ENCODE assay signal across 21 cellular contexts in genomic region chr18:53944721-53945120, GRCh38.
DNase-seq lines count a peak whose midpoint lies in the region; ATAC-seq and TF ChIP-seq lines count a peak whose summit lies in the region.
"Had no signal": no experiment of that assay in that cellular context is flagged by ENCODE, and none has a peak within 500 bp of the region (broad histone marks: within the 10 kb centered on the region; RNA-seq: fewer than 3 reads in every experiment).

No MANE protein-coding gene starts in this region.

- POLR2A ChIA-PET in Caco-2 (lab: Charles Lee) = no interaction called here

- in situ Hi-C loops in ACHN (cut with HindIII; ENCODE audit: low pct_ligation_motif_present, low pct_unique_long_range_greater_than_20kb, low sequenced_read_pairs) = no loop called here

- H3K4me3 ChIP-seq in Caco-2 (ENCODE audit: low read depth, low read length) = no peak overlapping the region
- H3K4me3 ChIP-seq: adrenal gland, BLaER1, PC-9 had no signal

- ATAC-seq in GM18861 (IDR thresholded peaks at IDR 0.05; ENCODE audit: unreplicated experiment) (no peak), GM21360 (IDR thresholded peaks at IDR 0.05; ENCODE audit: unreplicated experiment) (no peak)
- ATAC-seq: activated T-cell treated with anti-CD3 and anti-CD28 coated beads, Interleukin-2, amount 50 U/mL, for 72 hours; left lobe of liver had no signal

- BruUV-seq in Caco-2 (replicated peaks; lab: Mats Ljungman, UMichigan) = no TSS peak

- no peak overlapping the region for H3K4me3 Mint-ChIP-seq in Caco-2 (ENCODE audit: unreplicated experiment)
- H3K4me3 Mint-ChIP-seq in glutamatergic neuron (ENCODE audit: unreplicated experiment) = no peak overlapping the region
- H3K4me3 Mint-ChIP-seq: activated T-cell treated with anti-CD3 and anti-CD28 coated beads, Interleukin-2, amount 50 U/mL, for 72 hours; IgD-negative memory B cell; T-helper 2 cell treated with Interferon-gamma antibody and Interleukin-4, amounts not matched to agents 5 μg/mL and 100 μg/mL, for 36 hours had no signal

- intact Hi-C loops in Caco-2 (cut with micrococcal nuclease; ENCODE audit: unreplicated experiment) = no loop called here

- no peaks in the 10 kb centered on the region for H3K27me3 Mint-ChIP-seq in Caco-2 (ENCODE audit: insufficient read depth, unreplicated experiment)
- H3K27me3 Mint-ChIP-seq in glutamatergic neuron (ENCODE audit: unreplicated experiment) = peaks cover 2% of the 10 kb centered on the region
- H3K27me3 Mint-ChIP-seq: IgD-negative memory B cell had no signal

- no peak for TF ChIP-seq CTCF in Caco-2 (IDR thresholded peaks at IDR 0.05; ENCODE audit: insufficient read depth in 1 of 2, low read depth in 1 of 2, low read length in 1 of 2, severe bottlenecking in 1 of 2, unreplicated experiment in 1 of 2)
- TF ChIP-seq CTCF in glutamatergic neuron (IDR thresholded peaks at IDR 0.05; ENCODE audit: partially characterized antibody, unreplicated experiment) = no peak

- CTCF ChIA-PET in Caco-2 (lab: Charles Lee) = no interaction called here

- H3K4me1 Mint-ChIP-seq in Caco-2 (ENCODE audit: low read depth, unreplicated experiment) (peaks cover 6% of the 10 kb centered on the region), glutamatergic neuron (ENCODE audit: low read depth, unreplicated experiment) (no peaks in the 10 kb centered on the region)
- H3K4me1 Mint-ChIP-seq: IgD-negative memory B cell had no signal

- no peaks in the 10 kb centered on the region for H3K36me3 ChIP-seq in Caco-2 (ENCODE audit: control insufficient read depth, insufficient read depth, low read length)
- H3K36me3 ChIP-seq: adrenal gland, BLaER1 had no signal

- no peaks in the 10 kb centered on the region for H3K27me3 ChIP-seq in Caco-2 (replicated peaks; ENCODE audit: control insufficient read depth, insufficient read depth, low read length)
- H3K27me3 ChIP-seq: adrenal gland, BLaER1 had no signal

- H3K36me3 Mint-ChIP-seq in Caco-2 (ENCODE audit: insufficient read depth, unreplicated experiment) (no peaks in the 10 kb centered on the region), glutamatergic neuron (ENCODE audit: unreplicated experiment) (peaks cover 6% of the 10 kb centered on the region)

- DNase-seq in ACHN (peak; percentile 2), Caco-2 (peak; percentile 20 to 34), NCI-H2171 (lab: John Stamatoyannopoulos, UW) (peak; percentile 38), glutamatergic neuron (peak; percentile 41)
- DNase-seq in activated CD8-positive, alpha-beta memory T cell treated with anti-CD3 and anti-CD28 coated beads for 24 hours = no peak
- DNase-seq: adrenal gland; caudate nucleus; DMS79; effector CD4-positive, alpha-beta T cell; hypothalamus; NCI-H1436 treated with DMSO at 0.1 percent for 48 hours; NCI-H446 treated with DMSO at 0.1 percent for 48 hours; PC-9; stimulated activated CD4-positive, alpha-beta T cell treated with anti-CD3 and anti-CD28 coated beads, Interleukin-4, amount 100 ng/mL, for 1 hour had no signal

- H3K27ac Mint-ChIP-seq in Caco-2 (ENCODE audit: unreplicated experiment) (no peak overlapping the region), glutamatergic neuron (ENCODE audit: unreplicated experiment) (no peak overlapping the region)
- H3K27ac Mint-ChIP-seq: activated T-cell treated with anti-CD3 and anti-CD28 coated beads, Interleukin-2, amount 50 U/mL, for 72 hours; IgD-negative memory B cell; T-helper 2 cell treated with Interferon-gamma antibody and Interleukin-4, amounts not matched to agents 5 μg/mL and 100 μg/mL, for 36 hours had no signal

- peaks cover 9% of the 10 kb centered on the region for H3K4me1 ChIP-seq in Caco-2
- H3K4me1 ChIP-seq: adrenal gland, BLaER1 had no signal

- no peaks in the 10 kb centered on the region for H3K9me3 ChIP-seq in Caco-2
- H3K9me3 ChIP-seq: adrenal gland had no signal

- no peaks in the 10 kb centered on the region for H3K9me3 Mint-ChIP-seq in Caco-2 (ENCODE audit: unreplicated experiment)
- H3K9me3 Mint-ChIP-seq in glutamatergic neuron (ENCODE audit: unreplicated experiment) = peaks cover 5% of the 10 kb centered on the region
- H3K9me3 Mint-ChIP-seq: T-helper 2 cell treated with Interferon-gamma antibody and Interleukin-4, amounts not matched to agents 5 μg/mL and 100 μg/mL, for 36 hours had no signal
